8 cellular contexts compared by ENCODE assay signal in genomic region chr6:138455746-138456392, GRCh38. TPM values are rescaled to one million over a fixed set of nuclear protein-coding genes. Genes with fewer than 3 reads are reported as not detected.
A peak's percentile ranks its signal among the peaks of the same experiment; 100 is the strongest.
DNase-seq lines count a peak whose midpoint lies in the region; ATAC-seq, FAIRE-seq and TF ChIP-seq lines count a peak whose summit lies in the region.

No MANE protein-coding gene starts in this region.

- no peaks in the 10 kb centered on the region for H3K9me3 Mint-ChIP-seq in activated naive CD4-positive, alpha-beta T cell treated with anti-CD3 and anti-CD28 coated beads for 36 hours

- H3K27ac Mint-ChIP-seq in activated naive CD4-positive, alpha-beta T cell treated with anti-CD3 and anti-CD28 coated beads for 36 hours = peak overlapping the region; percentile 62

- H3K36me3 Mint-ChIP-seq in activated naive CD4-positive, alpha-beta T cell treated with anti-CD3 and anti-CD28 coated beads for 36 hours (ENCODE audit: low read depth) = no peaks in the 10 kb centered on the region

- DNase-seq in activated naive CD4-positive, alpha-beta T cell treated with anti-CD3 and anti-CD28 coated beads for 36 hours = peak; percentile 16
- DNase-seq in activated naive CD4-positive, alpha-beta T cell treated with anti-CD3 and anti-CD28 coated beads, Interleukin-2, amount 50 U/mL, for 16 hours = no peak
- peak; percentile 1 for DNase-seq in NOMO-1 treated with dmso at 0.1 percent for 144 hours (lab: John Stamatoyannopoulos, UW; ENCODE audit: unreplicated experiment)
- peak; percentile 52 for DNase-seq in epithelial cell of proximal tubule (ENCODE audit: low read depth)
- peak; percentile 35 for DNase-seq in urothelium cell line (ENCODE audit: low spot score)
- no peak for DNase-seq in NCI-H2171 (lab: John Stamatoyannopoulos, UW)
- DNase-seq in NCI-H2171 treated with DMSO at 0.1 percent for 48 hours (lab: John Stamatoyannopoulos, UW) = no peak

- no peak for FAIRE-seq in urothelium cell line (lab: Jason Lieb, UNC)

- H3K4me1 Mint-ChIP-seq in activated naive CD4-positive, alpha-beta T cell treated with anti-CD3 and anti-CD28 coated beads for 36 hours (ENCODE audit: low read depth) = peaks cover 28% of the 10 kb centered on the region

- intact Hi-C loops in activated naive CD4-positive, alpha-beta T cell treated with anti-CD3 and anti-CD28 coated beads for 36 hours (cut with micrococcal nuclease) = loop anchor here (1.0 to 10.0 kb wide), 4 partner anchors 9 to 679 kb away; partner anchors contain the start of genes HEBP2 and HECA

- no peak for TF ChIP-seq CTCF in epithelial cell of proximal tubule (conservative IDR thresholded peaks at IDR 0.05; ENCODE audit: low read depth, low read length)

- ATAC-seq in HG02884 (IDR thresholded peaks at IDR 0.05; ENCODE audit: unreplicated experiment) = peak; percentile 74

- peak overlapping the region; percentile 9 for H3K4me3 Mint-ChIP-seq in activated naive CD4-positive, alpha-beta T cell treated with anti-CD3 and anti-CD28 coated beads for 36 hours

- H3K27me3 Mint-ChIP-seq in activated naive CD4-positive, alpha-beta T cell treated with anti-CD3 and anti-CD28 coated beads for 36 hours (ENCODE audit: low read depth) = no peaks in the 10 kb centered on the region

- H3K4me3 ChIP-seq in epithelial cell of proximal tubule (ENCODE audit: low read depth, low read length) = no peak overlapping the region

- CTCF ChIA-PET in activated naive CD4-positive, alpha-beta T cell treated with anti-CD3 and anti-CD28 coated beads for 36 hours (lab: Charles Lee) = interaction anchor here (0.5 to 1.6 kb wide), 4 partner anchors 12 to 551 kb away, joined by 3 to 11 read pairs (median 3); no protein-coding TSS in a partner anchor

RNA-seq across cellular contexts. Expression of gene NHSL1, which starts 43.4 kb away (rescaled TPM):
- total RNA-seq in activated naive CD4-positive, alpha-beta T cell treated with anti-CD3 and anti-CD28 coated beads for 36 hours = 1 to 10 TPM in 1 of 2 experiments, under 1 TPM in 1; 0.64 to 1.1 TPM
- total RNA-seq in epithelial cell of proximal tubule = 3.5 and 4.0 TPM in 2 replicates

RNA-seq across cellular contexts. Expression of gene HEBP2, which starts 51.8 kb away (rescaled TPM):
- total RNA-seq in activated naive CD4-positive, alpha-beta T cell treated with anti-CD3 and anti-CD28 coated beads for 36 hours = 10 to 100 TPM; 48.5 to 50.8 TPM
- total RNA-seq in epithelial cell of proximal tubule = 83.9 and 102 TPM in 2 replicates

Comparison
In these comparisons a context has a peak if more than half of its experiments do, and no peak if none do; other contexts are left out.
1. DNase-seq: peak in activated naive CD4-positive, alpha-beta T cell treated with anti-CD3 and anti-CD28 coated beads for 36 hours (single experiment), NOMO-1 treated with dmso at 0.1 percent for 144 hours (single experiment), epithelial cell of proximal tubule (single experiment) and urothelium cell line (single experiment); none in activated naive CD4-positive, alpha-beta T cell treated with anti-CD3 and anti-CD28 coated beads, Interleukin-2, amount 50 U/mL, for 16 hours (single experiment), NCI-H2171 (single experiment) and NCI-H2171 treated with DMSO at 0.1 percent for 48 hours (single experiment).